In genomic region chr22:34669001-34669400, GRCh38 we compare ENCODE assay signal across 18 cellular contexts.
DNase-seq lines count a peak whose midpoint lies in the region; FAIRE-seq and TF ChIP-seq lines count a peak whose summit lies in the region.
"Had no signal": no experiment of that assay in that cellular context is flagged by ENCODE, and none has a peak within 500 bp of the region (broad histone marks: within the 10 kb centered on the region; RNA-seq: fewer than 3 reads in every experiment).

No MANE protein-coding gene starts in this region.

- no peak overlapping the region for H3K4me3 ChIP-seq in astrocyte (ENCODE audit: insufficient read depth, low read depth, low read length)
- H3K4me3 ChIP-seq in hepatocyte, result no peak overlapping the region
- H3K4me3 ChIP-seq: GM23338 had no signal

- H3K4me3 Mint-ChIP-seq in astrocyte (ENCODE audit: unreplicated experiment), result no peak overlapping the region
- H3K4me3 Mint-ChIP-seq in activated naive CD8-positive, alpha-beta T cell treated with anti-CD3 and anti-CD28 coated beads for 36 hours, result no peak overlapping the region
- H3K4me3 Mint-ChIP-seq: CD14-positive monocyte, GM23338 had no signal

- H3K36me3 ChIP-seq in astrocyte (ENCODE audit: insufficient read depth, low read length), result no peaks in the 10 kb centered on the region
- no peaks in the 10 kb centered on the region for H3K36me3 ChIP-seq in hepatocyte (replicated peaks; ENCODE audit: insufficient read depth, low read depth)

- H3K27me3 Mint-ChIP-seq in astrocyte (ENCODE audit: low read depth, unreplicated experiment), result no peaks in the 10 kb centered on the region
- peaks cover 8% of the 10 kb centered on the region for H3K27me3 Mint-ChIP-seq in activated naive CD8-positive, alpha-beta T cell treated with anti-CD3 and anti-CD28 coated beads for 36 hours

- no peaks in the 10 kb centered on the region for H3K36me3 Mint-ChIP-seq in astrocyte (ENCODE audit: low read depth, unreplicated experiment)
- no peaks in the 10 kb centered on the region for H3K36me3 Mint-ChIP-seq in activated naive CD8-positive, alpha-beta T cell treated with anti-CD3 and anti-CD28 coated beads for 36 hours
- H3K36me3 Mint-ChIP-seq: CD14-positive monocyte had no signal

- H3K4me1 ChIP-seq in astrocyte (ENCODE audit: insufficient read depth, low read length), result no peaks in the 10 kb centered on the region
- no peaks in the 10 kb centered on the region for H3K4me1 ChIP-seq in hepatocyte (ENCODE audit: insufficient read depth)

- H3K79me2 ChIP-seq in astrocyte (ENCODE audit: insufficient read depth, low read length) (no peaks in the 10 kb centered on the region), hepatocyte (no peaks in the 10 kb centered on the region)

- no peaks in the 10 kb centered on the region for H3K9me2 ChIP-seq in hepatocyte (replicated peaks; ENCODE audit: insufficient read depth)

- TF ChIP-seq CTCF in astrocyte (IDR thresholded peaks at IDR 0.05; ENCODE audit: insufficient read depth, low read depth, low read length) (no peak), hepatocyte (IDR thresholded peaks at IDR 0.05; ENCODE audit: poor library complexity) (no peak)

- H3K27me3 ChIP-seq in astrocyte (ENCODE audit: insufficient read depth, low read length), result no peaks in the 10 kb centered on the region
- H3K27me3 ChIP-seq in hepatocyte, result no peaks in the 10 kb centered on the region

- H3K4me2 ChIP-seq in astrocyte (ENCODE audit: low read length) (no peak overlapping the region), hepatocyte (no peak overlapping the region)
- H3K4me2 ChIP-seq: GM23338 had no signal

- H3K27ac ChIP-seq in astrocyte (ENCODE audit: low read depth, low read length), result no peak overlapping the region
- H3K27ac ChIP-seq in hepatocyte, result no peak overlapping the region

- no peaks in the 10 kb centered on the region for H4K20me1 ChIP-seq in astrocyte (ENCODE audit: insufficient read depth, low read length)
- no peaks in the 10 kb centered on the region for H4K20me1 ChIP-seq in hepatocyte (ENCODE audit: insufficient read depth, poor library complexity, severe bottlenecking)

- in situ Hi-C loops in ACHN (cut with HindIII; ENCODE audit: low pct_ligation_motif_present, low pct_unique_long_range_greater_than_20kb, low sequenced_read_pairs), result no loop called here

- 95% methylated on average over 1 of the region's 1 CpG for WGBS in hepatocyte (ENCODE audit: low lambda C conversion rate, missing lambda C conversion rate)

- peaks cover 6% of the 10 kb centered on the region for H3K9me3 Mint-ChIP-seq in astrocyte (ENCODE audit: unreplicated experiment)
- H3K9me3 Mint-ChIP-seq in activated naive CD8-positive, alpha-beta T cell treated with anti-CD3 and anti-CD28 coated beads for 36 hours, result no peaks in the 10 kb centered on the region

- DNase-seq in ACHN (peak; percentile 10), EL (peak; percentile 25), astrocyte (ENCODE audit: low read depth) (peak; percentile 6), iris pigment epithelial cell (ENCODE audit: low read depth) (peak; percentile 3), hepatocyte (ENCODE audit: low spot score) (no peak), GM19238 (ENCODE audit: insufficient read length, low spot score) (no peak)
- no peak for DNase-seq in activated CD4-positive, alpha-beta T cell treated with anti-CD3 and anti-CD28 coated beads for 4 hours
- DNase-seq in activated naive CD8-positive, alpha-beta T cell treated with anti-CD3 and anti-CD28 coated beads for 36 hours, result no peak
- DNase-seq: 8988T; DMS153; MV-4-11; NCI-H1417 treated with DMSO at 0.1 percent for 48 hours; NCI-H1930; NCI-H446 treated with DMSO at 0.1 percent for 48 hours; NK-92 treated with Interleukin-12 subunit alpha and Interleukin-12 subunit beta, amount 100 ng/mL, for 24 hours; OCI-M1 had no signal

- no peak overlapping the region for H3K9ac ChIP-seq in astrocyte (ENCODE audit: low read length)

- peaks cover 5% of the 10 kb centered on the region for H3K4me1 Mint-ChIP-seq in astrocyte (ENCODE audit: low read depth, unreplicated experiment)
- H3K4me1 Mint-ChIP-seq in activated naive CD8-positive, alpha-beta T cell treated with anti-CD3 and anti-CD28 coated beads for 36 hours, result no peaks in the 10 kb centered on the region
- H3K4me1 Mint-ChIP-seq: CD14-positive monocyte, GM23338 had no signal

- peak overlapping the region; percentile 36 for H3K27ac Mint-ChIP-seq in astrocyte (ENCODE audit: unreplicated experiment)
- no peak overlapping the region for H3K27ac Mint-ChIP-seq in activated naive CD8-positive, alpha-beta T cell treated with anti-CD3 and anti-CD28 coated beads for 36 hours
- H3K27ac Mint-ChIP-seq: CD14-positive monocyte, GM23338 had no signal

- H2AFZ ChIP-seq in astrocyte (ENCODE audit: low read depth, low read length), result no peak overlapping the region
- no peak overlapping the region for H2AFZ ChIP-seq in hepatocyte
- H2AFZ ChIP-seq: GM23338 had no signal

- no peaks in the 10 kb centered on the region for H3K9me3 ChIP-seq in astrocyte (ENCODE audit: insufficient read depth, low read depth, low read length)
- no peaks in the 10 kb centered on the region for H3K9me3 ChIP-seq in hepatocyte (ENCODE audit: low read depth)

- no peak for FAIRE-seq in astrocyte (lab: Jason Lieb, UNC)

Comparison
In these comparisons a context has a peak if more than half of its experiments do, and no peak if none do; other contexts are left out.
1. DNase-seq: peak in ACHN (single experiment), EL (single experiment), astrocyte (single experiment) and iris pigment epithelial cell (single experiment); none in hepatocyte (single experiment), GM19238 (single experiment), activated CD4-positive, alpha-beta T cell treated with anti-CD3 and anti-CD28 coated beads for 4 hours (0 of 2) and activated naive CD8-positive, alpha-beta T cell treated with anti-CD3 and anti-CD28 coated beads for 36 hours (single experiment).